18 cellular contexts compared by ENCODE assay signal in the genomic region with DNA sequence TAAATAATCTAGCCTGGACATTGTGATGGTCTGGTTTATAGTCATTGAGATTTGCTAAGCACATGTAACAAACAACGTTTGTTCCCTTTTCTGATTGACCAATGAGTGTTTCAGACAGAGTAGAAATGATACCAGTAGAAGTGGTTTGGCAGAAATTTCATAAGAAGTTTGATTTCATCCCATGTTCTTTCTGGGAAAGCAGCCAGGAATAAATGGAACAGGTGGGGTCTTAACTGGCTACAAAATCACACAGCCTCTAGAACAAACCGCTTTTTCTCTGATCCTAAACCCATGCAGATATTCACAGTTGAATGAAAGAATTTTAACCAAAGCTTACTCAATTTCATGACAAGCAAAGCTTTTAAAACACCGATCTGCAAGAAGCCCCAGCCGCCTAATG.
"Had no signal": no experiment of that assay in that cellular context is flagged by ENCODE, and none has a peak within 500 bp of the region (broad histone marks: within the 10 kb centered on the region; RNA-seq: fewer than 3 reads in every experiment).

No MANE protein-coding gene starts in this region.

- DNase-seq: kidney; left cardiac atrium; left ventricle myocardium inferior; lower lobe of right lung; ovary; sigmoid colon; stimulated activated CD4-positive, alpha-beta T cell treated with anti-CD3 and anti-CD28 coated beads, Interleukin-12 subunit alpha, Interleukin-12 subunit beta, amount 100 ng/mL, for 4 hours; stimulated activated naive CD4-positive, alpha-beta T cell; stomach; transverse colon had no signal

- ATAC-seq: foreskin keratinocyte; left cardiac atrium; lower lobe of right lung; natural killer cell treated with Interleukin-12 subunit alpha and Interleukin-12 subunit beta and Interleukin-15 and Interleukin-18, amount 100 ng/mL, for 72 hours had no signal

- H3K4me1 ChIP-seq: foreskin keratinocyte, lower lobe of right lung, right atrium auricular region had no signal

- H3K4me3 Mint-ChIP-seq: memory B cell; mesothelial cell of epicardium; natural killer cell treated with Interleukin-12 subunit alpha and Interleukin-12 subunit beta and Interleukin-15 and Interleukin-18, amount 100 ng/mL, for 72 hours; neural progenitor cell had no signal

- H3K27me3 ChIP-seq: hepatocyte, neural progenitor cell, ovary, right atrium auricular region, sigmoid colon, transverse colon had no signal

- H3K36me3 Mint-ChIP-seq: mesothelial cell of epicardium; natural killer cell treated with Interleukin-12 subunit alpha and Interleukin-12 subunit beta and Interleukin-15 and Interleukin-18, amount 100 ng/mL, for 72 hours had no signal

- H3K9me3 ChIP-seq: left ventricle myocardium inferior, lower lobe of right lung, ovary, right atrium auricular region, sigmoid colon, stomach, thoracic aorta, transverse colon had no signal

- H3K36me3 ChIP-seq: left ventricle myocardium inferior, lower lobe of right lung, ovary, right atrium auricular region, sigmoid colon, stomach, thoracic aorta, transverse colon had no signal

- H3K27ac Mint-ChIP-seq: memory B cell; mesothelial cell of epicardium; natural killer cell treated with Interleukin-12 subunit alpha and Interleukin-12 subunit beta and Interleukin-15 and Interleukin-18, amount 100 ng/mL, for 72 hours; neural progenitor cell had no signal

- H3K27me3 Mint-ChIP-seq: memory B cell had no signal

- H3K9me3 Mint-ChIP-seq: memory B cell; mesothelial cell of epicardium; natural killer cell treated with Interleukin-12 subunit alpha and Interleukin-12 subunit beta and Interleukin-15 and Interleukin-18, amount 100 ng/mL, for 72 hours; neural progenitor cell had no signal

- H3K27ac ChIP-seq: foreskin keratinocyte, hepatocyte, left ventricle myocardium inferior, lower lobe of right lung, neural progenitor cell, ovary, right atrium auricular region, sigmoid colon, stomach, thoracic aorta, transverse colon had no signal

- H3K4me3 ChIP-seq: hepatocyte, left ventricle myocardium inferior, lower lobe of right lung, neural progenitor cell, ovary, right atrium auricular region, sigmoid colon, stomach, thoracic aorta, transverse colon had no signal
